Comparison of ENCODE assay signal across 10 cellular contexts in the genomic region with DNA sequence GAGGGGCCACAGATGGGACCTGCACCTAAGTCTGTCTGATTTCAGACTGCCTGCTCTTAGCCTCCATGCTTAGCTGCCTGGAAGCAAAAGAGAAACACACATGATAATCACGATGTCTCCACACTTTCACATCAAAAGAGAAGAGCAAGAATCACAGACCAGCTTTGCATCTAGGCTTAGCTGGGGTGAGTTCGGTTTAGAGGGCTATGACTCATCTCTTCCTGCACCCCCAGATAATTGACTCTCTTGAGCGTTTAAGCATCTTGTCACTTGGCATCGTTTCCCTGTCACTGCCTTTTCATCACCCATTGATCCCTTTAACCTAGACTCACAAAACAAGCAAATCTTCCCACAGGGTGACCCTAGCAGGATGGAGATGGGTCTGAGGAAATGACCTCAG.
"Had no signal": no experiment of that assay in that cellular context is flagged by ENCODE, and none has a peak within 500 bp of the region (broad histone marks: within the 10 kb centered on the region; RNA-seq: fewer than 3 reads in every experiment).

No MANE protein-coding gene starts in this region.

- H3K9ac ChIP-seq: GM23248 had no signal

- H2AFZ ChIP-seq: GM23248 had no signal

- H3K27ac ChIP-seq: GM23248, HL-60 had no signal

- FAIRE-seq: HTR-8/SVneo, K562 had no signal

- H3K4me1 ChIP-seq: HAP-1 had no signal

- H3K4me3 ChIP-seq: GM23248, HAP-1, K562 had no signal

- DNase-seq: GM23248, GOT3, H7, HFFc6, IMR-90 had no signal

- ATAC-seq: HCT116, K562 had no signal

- H3K36me3 ChIP-seq: HAP-1 had no signal
